Comparison of ENCODE assay signal across 27 cellular contexts in genomic region chr2:72828840-72829507, GRCh38. TPM values are rescaled to one million over a fixed set of nuclear protein-coding genes. Genes with fewer than 3 reads are reported as not detected.
A peak's percentile ranks its signal among the peaks of the same experiment; 100 is the strongest.
DNase-seq lines count a peak whose midpoint lies in the region; ATAC-seq, FAIRE-seq and TF ChIP-seq lines count a peak whose summit lies in the region.
"Had no signal": no experiment of that assay in that cellular context is flagged by ENCODE, and none has a peak within 500 bp of the region (broad histone marks: within the 10 kb centered on the region; RNA-seq: fewer than 3 reads in every experiment).

No MANE protein-coding gene starts in this region.

- FAIRE-seq in H1 (lab: Jason Lieb, UNC), result no peak
- FAIRE-seq: endometrium had no signal

- H2BK120ac ChIP-seq in H1 (replicated peaks; ENCODE audit: low read depth, low read length) (no peak overlapping the region), trophoblast cell (ENCODE audit: insufficient read depth, low read length, poor library complexity) (no peak overlapping the region)

- H2AFZ ChIP-seq in H1 (ENCODE audit: low read length) (0 out of 2 replicates have a peak overlapping the region, but pooled peaks have one; percentile 14), trophoblast cell (ENCODE audit: insufficient read depth, low read length, poor library complexity) (no peak overlapping the region)

- H2AK5ac ChIP-seq in H1 (ENCODE audit: low read depth, low read length) (no peak overlapping the region), trophoblast cell (ENCODE audit: low read length) (no peak overlapping the region)

- H3K79me2 ChIP-seq in H1 (ENCODE audit: control insufficient read depth in 1 of 2, insufficient read depth in 2 of 2, low read length in 2 of 2) (peaks cover 0 to 6% of the 10 kb centered on the region in 2 experiments; a peak in 1 of 4 replicates), trophoblast cell (ENCODE audit: control insufficient read depth, insufficient read depth, low read length, poor library complexity) (peaks cover 7% of the 10 kb centered on the region)

- peak; percentile 13 for DNase-seq in activated CD4-positive, alpha-beta T cell treated with anti-CD3 and anti-CD28 coated beads, Interleukin-2, amount 10 ng/mL, durations not matched to agents 7 days and 5 days
- DNase-seq in activated CD4-positive, alpha-beta T cell treated with anti-CD3 and anti-CD28 coated beads, Interleukin-2, amount 50 U/mL, for 1 hour, result no peak
- DNase-seq in NCI-H226, result peak; percentile 90
- no peak for DNase-seq in H1 (ENCODE audit: low read depth in 1 of 2, low spot score in 2 of 2)
- peak; percentile 53 to 87 for DNase-seq in trophoblast cell
- no peak for DNase-seq in DMS114 treated with DMSO at 0.1 percent for 48 hours (lab: John Stamatoyannopoulos, UW; ENCODE audit: unreplicated experiment)
- no peak for DNase-seq in UCSD-AML1 (lab: John Stamatoyannopoulos, UW; ENCODE audit: unreplicated experiment)
- DNase-seq: 8988T; activated naive CD4-positive, alpha-beta T cell; activated T-cell treated with anti-CD3 and anti-CD28 coated beads, Interleukin-2, amount 50 U/mL, for 48 hours; CD8-positive, alpha-beta memory T cell; DND-41; mammary epithelial cell; NCI-H1694; NCI-H2171; NCI-H526; posterior cingulate gyrus; sigmoid colon; SK-N-SH; stimulated activated naive CD8-positive, alpha-beta T cell treated with anti-CD3 and anti-CD28 coated beads, Interleukin-15, amount 100 ng/mL, for 72 hours had no signal

- H4K91ac ChIP-seq in H1 (replicated peaks; ENCODE audit: insufficient read length, low read length) (no peak overlapping the region), trophoblast cell (ENCODE audit: low read depth, low read length) (peak overlapping the region; percentile 44)

- no peak for TF ChIP-seq CTCF in H1 (IDR thresholded peaks at IDR 0.05; ENCODE audit: control extremely low read depth in 1 of 3, insufficient read depth in 1 of 3, low read depth in 1 of 3, low read length in 3 of 3)

- POLR2A ChIA-PET in activated CD4-positive, alpha-beta T cell treated with anti-CD3 and anti-CD28 coated beads, Interleukin-2, amount 10 ng/mL, durations not matched to agents 7 days and 5 days (lab: Charles Lee), result no interaction called here
- POLR2A ChIA-PET in H1 (lab: Charles Lee; ENCODE audit: partially characterized antibody), result no interaction called here

- CTCF ChIA-PET in activated CD4-positive, alpha-beta T cell treated with anti-CD3 and anti-CD28 coated beads, Interleukin-2, amount 10 ng/mL, durations not matched to agents 7 days and 5 days (lab: Charles Lee), result interaction anchor here (0.6 kb wide), 1 partner anchor 66 kb away, joined by 4 read pairs; no protein-coding TSS in a partner anchor
- CTCF ChIA-PET in H1 (lab: Charles Lee; ENCODE audit: partially characterized antibody), result interaction anchor here (1.2 to 1.4 kb wide), 2 partner anchors 10 to 31 kb away, joined by 3 to 5 read pairs; no protein-coding TSS in a partner anchor

- H3K9me3 ChIP-seq in H1 (ENCODE audit: insufficient read depth in 2 of 2, low read depth in 1 of 2, low read length in 1 of 2) (no peaks in the 10 kb centered on the region), trophoblast cell (ENCODE audit: insufficient read depth, low read depth, low read length) (no peaks in the 10 kb centered on the region)
- H3K9me3 ChIP-seq: sigmoid colon, SK-N-SH, tibial nerve had no signal

- H4K12ac ChIP-seq in trophoblast cell (ENCODE audit: low read depth, low read length), result no peak overlapping the region

- H2BK20ac ChIP-seq in H1 (ENCODE audit: low read length), result no peak overlapping the region

- ATAC-seq in GM19035 (IDR thresholded peaks at IDR 0.05; ENCODE audit: unreplicated experiment), result no peak
- ATAC-seq: HCT116; stimulated activated naive CD8-positive, alpha-beta T cell treated with anti-CD3 and anti-CD28 coated beads, Interleukin-15, amount 100 ng/mL, for 72 hours; WTC11 had no signal

- no peak overlapping the region for H4K5ac ChIP-seq in H1 (ENCODE audit: insufficient read length, low read depth, low read length)

- no peaks in the 10 kb centered on the region for H3K27me3 ChIP-seq in H1 (replicated peaks in 1 of 4; ENCODE audit: control insufficient read depth in 3 of 4, extremely low read depth in 1 of 4, insufficient read depth in 3 of 4, low read length in 3 of 4)
- H3K27me3 ChIP-seq in trophoblast cell (ENCODE audit: insufficient read depth, low read length), result no peaks in the 10 kb centered on the region
- H3K27me3 ChIP-seq: neural progenitor cell, sigmoid colon, tibial nerve had no signal

- H3K4ac ChIP-seq in H1 (replicated peaks; ENCODE audit: insufficient read length, low read depth, low read length) (no peak overlapping the region), trophoblast cell (ENCODE audit: low read depth, low read length) (no peak overlapping the region)

- WGBS in H1 (ENCODE audit: extremely low coverage in 1 of 2, insufficient coverage in 1 of 2, insufficient read length in 1 of 2, insufficient replicate concordance in 2 of 2, low coverage in 1 of 2, low lambda C conversion rate in 2 of 2, missing lambda C conversion rate in 1 of 2), 2 experiments, result 84% methylated on average over 6 of the region's 6 CpGs; no CpG with 5 or more reads in 1 of the 2 experiments
- WGBS in trophoblast cell (ENCODE audit: extremely low coverage, insufficient coverage, insufficient read length), result no CpG with 5 or more reads among the region's 6 CpGs

- TF ChIP-seq POLR2A in H1 (IDR thresholded peaks at IDR 0.05; ENCODE audit: control extremely low read depth in 1 of 2, low read depth in 2 of 2, low read length in 2 of 2), result no peak

- H3K4me3 ChIP-seq in H1 (ENCODE audit: extremely low read depth in 1 of 4, insufficient read depth in 2 of 4, low read depth in 3 of 4, low read length in 4 of 4) (no peak overlapping the region), trophoblast cell (ENCODE audit: low read depth, low read length) (no peak overlapping the region)
- H3K4me3 ChIP-seq: neural progenitor cell, sigmoid colon, tibial nerve had no signal

- H3K14ac ChIP-seq in H1 (ENCODE audit: insufficient read length), result no peak overlapping the region
- no peak overlapping the region for H3K14ac ChIP-seq in trophoblast cell (ENCODE audit: low read length)

- no peak overlapping the region for H2BK5ac ChIP-seq in H1 (ENCODE audit: low read depth, low read length)
- no peak overlapping the region for H2BK5ac ChIP-seq in trophoblast cell (ENCODE audit: low read depth, low read length, poor library complexity)

- no peak overlapping the region for H2BK15ac ChIP-seq in H1 (ENCODE audit: low read length)

- no peak overlapping the region for H4K8ac ChIP-seq in H1 (ENCODE audit: extremely low read depth, insufficient read depth, low read length)
- no peak overlapping the region for H4K8ac ChIP-seq in trophoblast cell (ENCODE audit: low read depth, low read length)

- no peak overlapping the region for H2BK12ac ChIP-seq in H1 (ENCODE audit: low read depth, low read length)
- H2BK12ac ChIP-seq in trophoblast cell (ENCODE audit: low read length), result no peak overlapping the region

- H3K27ac Mint-ChIP-seq in activated CD4-positive, alpha-beta T cell treated with anti-CD3 and anti-CD28 coated beads, Interleukin-2, amount 10 ng/mL, durations not matched to agents 7 days and 5 days, result peak overlapping the region; percentile 78
- H3K27ac Mint-ChIP-seq: CD8-positive, alpha-beta memory T cell; dendritic cell treated with granulocyte-macrophage colony-stimulating factor and Interleukin-4, amounts not matched to agents 40 ng/mL and 50 ng/mL, for 4 days; neural progenitor cell; stimulated activated naive CD8-positive, alpha-beta T cell treated with anti-CD3 and anti-CD28 coated beads, Interleukin-15, amount 100 ng/mL, for 72 hours; WTC11 had no signal

- no peak overlapping the region for H3K18ac ChIP-seq in H1 (ENCODE audit: extremely low read depth, low read length)
- no peak overlapping the region for H3K18ac ChIP-seq in trophoblast cell (ENCODE audit: low read length)

- H3K4me2 ChIP-seq in H1 (ENCODE audit: insufficient read depth in 1 of 2, low read depth in 2 of 2, low read length in 2 of 2), result no peak overlapping the region
- H3K4me2 ChIP-seq in trophoblast cell (ENCODE audit: low read length), result no peak overlapping the region
- H3K4me2 ChIP-seq: neural progenitor cell, SK-N-SH had no signal

- no peak overlapping the region for H3K4me3 Mint-ChIP-seq in activated CD4-positive, alpha-beta T cell treated with anti-CD3 and anti-CD28 coated beads, Interleukin-2, amount 10 ng/mL, durations not matched to agents 7 days and 5 days
- H3K4me3 Mint-ChIP-seq: dendritic cell treated with granulocyte-macrophage colony-stimulating factor and Interleukin-4, amounts not matched to agents 40 ng/mL and 50 ng/mL, for 4 days; neural progenitor cell; stimulated activated naive CD8-positive, alpha-beta T cell treated with anti-CD3 and anti-CD28 coated beads, Interleukin-15, amount 100 ng/mL, for 72 hours; WTC11 had no signal

- no peaks in the 10 kb centered on the region for H3K27me3 Mint-ChIP-seq in activated CD4-positive, alpha-beta T cell treated with anti-CD3 and anti-CD28 coated beads, Interleukin-2, amount 10 ng/mL, durations not matched to agents 7 days and 5 days
- H3K27me3 Mint-ChIP-seq: stimulated activated naive CD8-positive, alpha-beta T cell treated with anti-CD3 and anti-CD28 coated beads, Interleukin-15, amount 100 ng/mL, for 72 hours had no signal

- TF ChIP-seq EP300 in H1 (IDR thresholded peaks at IDR 0.05; ENCODE audit: borderline replicate concordance in 1 of 2, low read depth in 2 of 2, low read length in 2 of 2), result no peak

- no peak overlapping the region for H3K23ac ChIP-seq in H1 (ENCODE audit: insufficient read length)
- no peak overlapping the region for H3K23ac ChIP-seq in trophoblast cell (ENCODE audit: low read length)

- H3K4me1 Mint-ChIP-seq in activated CD4-positive, alpha-beta T cell treated with anti-CD3 and anti-CD28 coated beads, Interleukin-2, amount 10 ng/mL, durations not matched to agents 7 days and 5 days, result peaks cover 62% of the 10 kb centered on the region

- H3K9me3 Mint-ChIP-seq in activated CD4-positive, alpha-beta T cell treated with anti-CD3 and anti-CD28 coated beads, Interleukin-2, amount 10 ng/mL, durations not matched to agents 7 days and 5 days, result no peaks in the 10 kb centered on the region
- H3K9me3 Mint-ChIP-seq: CD8-positive, alpha-beta memory T cell; dendritic cell treated with granulocyte-macrophage colony-stimulating factor and Interleukin-4, amounts not matched to agents 40 ng/mL and 50 ng/mL, for 4 days; neural progenitor cell; stimulated activated naive CD8-positive, alpha-beta T cell treated with anti-CD3 and anti-CD28 coated beads, Interleukin-15, amount 100 ng/mL, for 72 hours; WTC11 had no signal

- H3K9ac ChIP-seq in H1 (replicated peaks in 1 of 4; ENCODE audit: extremely low read depth in 1 of 4, low read depth in 3 of 4, low read length in 3 of 4) (no peak overlapping the region), trophoblast cell (ENCODE audit: low read length) (no peak overlapping the region)
- H3K9ac ChIP-seq: neural progenitor cell, SK-N-SH had no signal

- H3K27ac ChIP-seq in H1 (ENCODE audit: low read depth, low read length) (no peak overlapping the region), trophoblast cell (ENCODE audit: low read depth, low read length) (peak overlapping the region; percentile 44)
- H3K27ac ChIP-seq: neural progenitor cell, sigmoid colon, tibial nerve had no signal

- H3K36me3 ChIP-seq in H1 (ENCODE audit: control insufficient read depth in 2 of 4, insufficient read depth in 4 of 4, low read length in 3 of 4) (no peaks in the 10 kb centered on the region), trophoblast cell (ENCODE audit: control insufficient read depth in 1 of 2, insufficient read depth in 2 of 2, low read length in 2 of 2) (no peaks in the 10 kb centered on the region)
- H3K36me3 ChIP-seq: neural progenitor cell, sigmoid colon, tibial nerve had no signal

- TF ChIP-seq RAD21 in H1 (IDR thresholded peaks at IDR 0.05 in 1 of 2, conservative IDR thresholded peaks at IDR 0.05 in 1 of 2; ENCODE audit: low read depth in 2 of 2, low read length in 2 of 2), result no peak

- H3K79me1 ChIP-seq in H1 (ENCODE audit: low read depth, low read length) (no peaks in the 10 kb centered on the region), trophoblast cell (ENCODE audit: low read length) (peaks cover 12% of the 10 kb centered on the region)

- H3K56ac ChIP-seq in H1 (replicated peaks; ENCODE audit: insufficient read length, low read depth, low read length), result no peak overlapping the region

- H4K20me1 ChIP-seq in H1 (replicated peaks in 1 of 2; ENCODE audit: control insufficient read depth in 1 of 2, insufficient read depth in 2 of 2, low read length in 2 of 2), result no peaks in the 10 kb centered on the region

- no peaks in the 10 kb centered on the region for H3K36me3 Mint-ChIP-seq in activated CD4-positive, alpha-beta T cell treated with anti-CD3 and anti-CD28 coated beads, Interleukin-2, amount 10 ng/mL, durations not matched to agents 7 days and 5 days (ENCODE audit: low read depth)
- H3K36me3 Mint-ChIP-seq: neural progenitor cell, WTC11 had no signal

- H3K4me1 ChIP-seq in H1 (replicated peaks in 1 of 4; ENCODE audit: control insufficient read depth in 3 of 4, insufficient read depth in 4 of 4, low read length in 3 of 4), result peaks cover 0 to 6% (median 6%) of the 10 kb centered on the region in 4 experiments; a peak in 3 of 7 replicates
- H3K4me1 ChIP-seq in trophoblast cell (ENCODE audit: control insufficient read depth in 1 of 2, insufficient read depth in 2 of 2, low read length in 2 of 2), result peaks cover 7 to 8% of the 10 kb centered on the region in 2 experiments

- peaks cover 6% of the 10 kb centered on the region for H3K23me2 ChIP-seq in H1 (ENCODE audit: low read depth, low read length)

RNA-seq across cellular contexts. Expression of gene EXOC6B, which starts 3.1 kb away (rescaled TPM):
- 10 to 100 TPM; 14.8 to 16.4 TPM for total RNA-seq in activated CD4-positive, alpha-beta T cell treated with anti-CD3 and anti-CD28 coated beads, Interleukin-2, amount 10 ng/mL, durations not matched to agents 7 days and 5 days
- 30.1 and 33.0 TPM in 2 replicates for total RNA-seq in H1 (2021; fragmentation: NEBNext Ultra II Directional; extraction: Animal tissue kit (Norgen Biotek cat#: 25700))
- 13.5 and 18.3 TPM in 2 replicates for polyA plus RNA-seq in H1 (2011; rRNA removed)
- 13.0 TPM for polyA plus RNA-seq in H1 (2011; cell fraction: cytosol; rRNA removed)
- 21.4 TPM for polyA plus RNA-seq in H1 (2011; cell fraction: nucleus; rRNA removed)
- polyA plus RNA-seq in H1 (2012, experiment 1 of 2), result 13.7 to 23.3 TPM (median 18.8 TPM) in 4 replicates
- 1.1 TPM for polyA plus RNA-seq in H1 (2012, experiment 2 of 2)
- polyA plus RNA-seq in H1 (2013, experiment 1 of 2), result 17.7 TPM
- polyA plus RNA-seq in H1 (2013, experiment 2 of 2), result 16.0 TPM
- polyA minus RNA-seq in H1 (2011; rRNA and poly(A)+ RNA removed), result 52.2 and 61.4 TPM in 2 replicates
- polyA minus RNA-seq in H1 (2011; cell fraction: cytosol; rRNA and poly(A)+ RNA removed), result 50.8 TPM
- polyA minus RNA-seq in H1 (2011; cell fraction: nucleus; rRNA and poly(A)+ RNA removed), result 61.1 TPM
- 42.5 and 42.6 TPM in 2 replicates for polyA plus RNA-seq in trophoblast cell (2013)

RNA-seq across cellular contexts. Expression of gene SPR, which starts 58.2 kb away (rescaled TPM):
- total RNA-seq in activated CD4-positive, alpha-beta T cell treated with anti-CD3 and anti-CD28 coated beads, Interleukin-2, amount 10 ng/mL, durations not matched to agents 7 days and 5 days, result under 1 TPM; 0.12 to 0.44 TPM
- total RNA-seq in H1 (2021; fragmentation: NEBNext Ultra II Directional; extraction: Animal tissue kit (Norgen Biotek cat#: 25700)), result 10.7 and 11.5 TPM in 2 replicates
- polyA plus RNA-seq in H1 (2011; rRNA removed), result 4.2 and 4.5 TPM in 2 replicates
- 8.9 TPM for polyA plus RNA-seq in H1 (2011; cell fraction: cytosol; rRNA removed)
- polyA plus RNA-seq in H1 (2011; cell fraction: nucleus; rRNA removed), result 5.4 TPM
- 7.2 to 11.0 TPM (median 10.2 TPM) in 4 replicates for polyA plus RNA-seq in H1 (2012, experiment 1 of 2)
- 9.2 TPM for polyA plus RNA-seq in H1 (2012, experiment 2 of 2)
- polyA plus RNA-seq in H1 (2013, experiment 1 of 2), result 5.3 TPM
- polyA plus RNA-seq in H1 (2013, experiment 2 of 2), result 6.1 TPM
- 2.3 and 4.9 TPM in 2 replicates for polyA minus RNA-seq in H1 (2011; rRNA and poly(A)+ RNA removed)
- polyA minus RNA-seq in H1 (2011; cell fraction: cytosol; rRNA and poly(A)+ RNA removed), result 4.0 TPM
- 2.3 TPM for polyA minus RNA-seq in H1 (2011; cell fraction: nucleus; rRNA and poly(A)+ RNA removed)
- polyA plus RNA-seq in trophoblast cell (2013), result 4.7 and 4.9 TPM in 2 replicates

Comparison
In these comparisons a context has a peak if more than half of its experiments do, and no peak if none do; other contexts are left out.
1. DNase-seq: peak in activated CD4-positive, alpha-beta T cell treated with anti-CD3 and anti-CD28 coated beads, Interleukin-2, amount 10 ng/mL, durations not matched to agents 7 days and 5 days (single experiment), NCI-H226 (single experiment) and trophoblast cell (2 of 2); none in activated CD4-positive, alpha-beta T cell treated with anti-CD3 and anti-CD28 coated beads, Interleukin-2, amount 50 U/mL, for 1 hour (single experiment), H1 (0 of 2), DMS114 treated with DMSO at 0.1 percent for 48 hours (single experiment) and UCSD-AML1 (single experiment).